Comparison of ENCODE assay signal across 12 cellular contexts in genomic region chr15:21407366-21407765, GRCh38. TPM values are rescaled to one million over a fixed set of nuclear protein-coding genes. Genes with fewer than 3 reads are reported as not detected.
DNase-seq lines count a peak whose midpoint lies in the region; ATAC-seq and TF ChIP-seq lines count a peak whose summit lies in the region.
"Not testable (repeated sequence)": the region's sequence is repeated elsewhere in the genome, so short reads cannot be mapped to it uniquely, and the experiment has no call there.
"Had no signal": no experiment of that assay in that cellular context is flagged by ENCODE, and none has a peak within 500 bp of the region (broad histone marks: within the 10 kb centered on the region; RNA-seq: fewer than 3 reads in every experiment).

No MANE protein-coding gene starts in this region.

- TF ChIP-seq CTCF in chondrocyte (IDR thresholded peaks at IDR 0.05); osteocyte (IDR thresholded peaks at IDR 0.05); upper lobe of right lung (IDR thresholded peaks at IDR 0.05): not testable (repeated sequence)

- not testable (repeated sequence) for H3K4me1 Mint-ChIP-seq in chondrocyte (ENCODE audit: low read depth); osteocyte (ENCODE audit: unreplicated experiment)

- not testable (repeated sequence) for H3K36me3 Mint-ChIP-seq in chondrocyte (ENCODE audit: low read depth); osteocyte (ENCODE audit: unreplicated experiment)

- H3K36me3 ChIP-seq in upper lobe of right lung, result not testable (repeated sequence)

- not testable (repeated sequence) for H3K4me3 Mint-ChIP-seq in chondrocyte (ENCODE audit: unreplicated experiment); osteocyte (ENCODE audit: unreplicated experiment)

- H3K27me3 Mint-ChIP-seq in chondrocyte (ENCODE audit: low read depth); osteocyte (ENCODE audit: unreplicated experiment): not testable (repeated sequence)

- H3K9me3 ChIP-seq in upper lobe of right lung, result not testable (repeated sequence)

- H3K4me3 ChIP-seq in upper lobe of right lung, result not testable (repeated sequence)

- not testable (repeated sequence) for H3K27ac ChIP-seq in upper lobe of right lung

- not testable (repeated sequence) for ATAC-seq in Right ventricle myocardium superior (ENCODE audit: poor library complexity); left ventricle myocardium superior; upper lobe of right lung

- not testable (repeated sequence) for H3K27me3 ChIP-seq in upper lobe of right lung

- DNase-seq in chondrocyte (ENCODE audit: low spot score) (peak; percentile 69), Right ventricle myocardium superior (peak; percentile 29), left ventricle myocardium superior (peak; percentile 9), osteocyte (ENCODE audit: extremely low spot score, unreplicated experiment) (peak; percentile 64), upper lobe of right lung (peak; percentile 46)

- not testable (repeated sequence) for H3K27ac Mint-ChIP-seq in chondrocyte (ENCODE audit: unreplicated experiment); osteocyte (ENCODE audit: unreplicated experiment)

- intact Hi-C loops in Right ventricle myocardium superior (cut with DNase I); left ventricle myocardium superior (cut with micrococcal nuclease); upper lobe of right lung (cut with DNase I): not testable (repeated sequence)

- not testable (repeated sequence) for H3K4me1 ChIP-seq in upper lobe of right lung

- H3K9me3 Mint-ChIP-seq in chondrocyte (ENCODE audit: low read depth); osteocyte (ENCODE audit: unreplicated experiment): not testable (repeated sequence)

RNA-seq across cellular contexts. Expression of gene POTEB3, which starts 32.9 kb away (rescaled TPM):
- not detected in 3 replicates for total RNA-seq in chondrocyte
- total RNA-seq in Right ventricle myocardium superior, result not detected
- not detected for total RNA-seq in left ventricle myocardium superior
- not detected in 2 replicates for total RNA-seq in osteocyte
- total RNA-seq in upper lobe of right lung, result not detected
- total RNA-seq: A673; CD4-positive, alpha-beta memory T cell; CD4-positive, CD25-positive, alpha-beta regulatory T cell; CD8-positive, alpha-beta memory T cell; Daoy; G401; GM12878 had no signal

Comparison
In these comparisons a context has a peak if more than half of its experiments do, and no peak if none do; other contexts are left out.
1. DNase-seq: peak in every context shown above with its lines; median percentile 69 in chondrocyte; 64 in osteocyte; 46 in upper lobe of right lung; 29 in Right ventricle myocardium superior; 9 in left ventricle myocardium superior.